In the genomic region with DNA sequence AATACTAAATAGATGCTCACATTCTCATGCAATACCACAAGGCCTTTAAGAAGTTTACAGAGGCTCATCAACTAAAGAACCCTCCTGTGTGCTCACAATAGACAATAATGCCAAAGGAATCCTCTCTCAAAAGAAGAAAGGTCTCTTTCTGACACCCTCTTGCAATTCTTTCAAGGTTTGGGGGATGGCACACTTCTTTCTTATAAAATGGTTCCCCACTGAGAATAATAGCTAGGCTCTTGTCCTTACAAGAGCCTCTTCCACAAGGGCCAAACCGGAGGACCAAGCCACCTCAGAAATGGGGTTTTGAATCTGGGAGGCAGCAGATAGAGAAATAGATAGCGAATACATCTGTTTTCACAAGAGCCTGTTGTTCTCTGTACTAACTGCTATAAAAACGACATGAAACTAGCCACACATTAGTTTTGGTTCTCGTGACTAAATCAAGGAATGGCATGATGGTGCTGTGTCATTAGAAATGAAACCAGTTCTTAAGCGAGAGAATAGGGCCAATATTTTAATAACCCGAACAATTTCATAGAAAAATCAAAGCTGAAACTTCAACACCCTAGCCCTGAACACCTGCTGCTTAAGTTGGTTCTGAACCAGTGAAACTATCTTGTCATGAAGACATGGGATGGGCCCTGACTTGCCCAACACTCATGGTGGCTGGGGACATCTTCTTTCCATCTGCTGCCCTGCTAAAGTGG, we compare ENCODE assay signal across 10 cellular contexts.
DNase-seq lines count a peak whose midpoint lies in the region; ATAC-seq, FAIRE-seq and TF ChIP-seq lines count a peak whose summit lies in the region.
"Had no signal": no experiment of that assay in that cellular context is flagged by ENCODE, and none has a peak within 500 bp of the region (broad histone marks: within the 10 kb centered on the region; RNA-seq: fewer than 3 reads in every experiment).

No MANE protein-coding gene starts in this region.

- no peak for TF ChIP-seq POLR2A in right lobe of liver (IDR thresholded peaks at IDR 0.05)

- peak overlapping the region; percentile 90 for H3K27ac Mint-ChIP-seq in activated T-helper 17 cell treated with anti-CD3 and anti-CD28 coated beads, Interleukin-2, amount 50 U/mL, for 72 hours
- no peak overlapping the region for H3K27ac Mint-ChIP-seq in osteocyte (ENCODE audit: unreplicated experiment)

- no peaks in the 10 kb centered on the region for H3K9me3 ChIP-seq in right lobe of liver
- H3K9me3 ChIP-seq in kidney (ENCODE audit: control insufficient read depth in 1 of 2, low read length in 2 of 2), result no peaks in the 10 kb centered on the region
- H3K9me3 ChIP-seq: vagina had no signal

- no peak for DNase-seq in osteocyte (ENCODE audit: extremely low spot score, unreplicated experiment)
- no peak for DNase-seq in D341Med (ENCODE audit: low spot score)
- DNase-seq in right lobe of liver, result no peak
- no peak for DNase-seq in kidney
- DNase-seq: left colon had no signal

- H3K9me3 Mint-ChIP-seq in activated T-helper 17 cell treated with anti-CD3 and anti-CD28 coated beads, Interleukin-2, amount 50 U/mL, for 72 hours, result no peaks in the 10 kb centered on the region
- H3K9me3 Mint-ChIP-seq in osteocyte (ENCODE audit: unreplicated experiment), result no peaks in the 10 kb centered on the region

- H3K4me1 ChIP-seq in right lobe of liver, result no peaks in the 10 kb centered on the region
- H3K4me1 ChIP-seq in kidney (ENCODE audit: control insufficient read depth in 1 of 2, insufficient read depth in 1 of 2, low read depth in 1 of 2, low read length in 2 of 2), result no peaks in the 10 kb centered on the region
- H3K4me1 ChIP-seq: vagina had no signal

- H3K27me3 Mint-ChIP-seq in activated T-helper 17 cell treated with anti-CD3 and anti-CD28 coated beads, Interleukin-2, amount 50 U/mL, for 72 hours, result no peaks in the 10 kb centered on the region
- no peaks in the 10 kb centered on the region for H3K27me3 Mint-ChIP-seq in osteocyte (ENCODE audit: unreplicated experiment)

- H3K27me3 ChIP-seq in right lobe of liver, result no peaks in the 10 kb centered on the region
- H3K27me3 ChIP-seq: vagina had no signal

- no peak overlapping the region for H3K4me3 ChIP-seq in right lobe of liver
- no peak overlapping the region for H3K4me3 ChIP-seq in kidney (ENCODE audit: low read length in 2 of 2)
- H3K4me3 ChIP-seq: vagina had no signal

- no peak for TF ChIP-seq CTCF in osteocyte (IDR thresholded peaks at IDR 0.05)
- TF ChIP-seq CTCF in right lobe of liver (IDR thresholded peaks at IDR 0.05), result no peak
- no peak for TF ChIP-seq CTCF in kidney (IDR thresholded peaks at IDR 0.05; ENCODE audit: borderline replicate concordance, extremely low read depth, insufficient read depth)

- intact Hi-C loops in right lobe of liver (cut with DNase I), result no loop called here
- intact Hi-C loops in kidney (cut with DNase I), result no loop called here

- no peak overlapping the region for H3K27ac ChIP-seq in right lobe of liver
- no peak overlapping the region for H3K27ac ChIP-seq in kidney (ENCODE audit: low read depth in 2 of 2, low read length in 2 of 2)
- H3K27ac ChIP-seq: vagina had no signal

- H3K4me1 Mint-ChIP-seq in activated T-helper 17 cell treated with anti-CD3 and anti-CD28 coated beads, Interleukin-2, amount 50 U/mL, for 72 hours, result peaks cover 49% of the 10 kb centered on the region
- peaks cover 22% of the 10 kb centered on the region for H3K4me1 Mint-ChIP-seq in osteocyte (ENCODE audit: unreplicated experiment)

- H3K4me3 Mint-ChIP-seq in activated T-helper 17 cell treated with anti-CD3 and anti-CD28 coated beads, Interleukin-2, amount 50 U/mL, for 72 hours, result peak overlapping the region; percentile 78
- H3K4me3 Mint-ChIP-seq in osteocyte (ENCODE audit: unreplicated experiment), result no peak overlapping the region

- WGBS in right lobe of liver (ENCODE audit: insufficient coverage, low coverage, low lambda C conversion rate, missing lambda C conversion rate), result 58% methylated on average over 6 of the region's 6 CpGs

- H3K9ac ChIP-seq in kidney (ENCODE audit: low read length in 2 of 2), result no peak overlapping the region

- FAIRE-seq in kidney (lab: Jason Lieb, UNC), result no peak

- ATAC-seq in GM18517 (IDR thresholded peaks at IDR 0.05; ENCODE audit: unreplicated experiment), result peak; percentile 60
- peak; percentile 54 for ATAC-seq in GM21390 (IDR thresholded peaks at IDR 0.05; ENCODE audit: unreplicated experiment)
- peak; percentile 37 for ATAC-seq in HG03139 (IDR thresholded peaks at IDR 0.05; ENCODE audit: unreplicated experiment)
- peak; percentile 26 for ATAC-seq in activated T-helper 17 cell treated with anti-CD3 and anti-CD28 coated beads, Interleukin-2, amount 50 U/mL, for 72 hours (replicated peaks)
- ATAC-seq in right lobe of liver, result no peak
- ATAC-seq: left colon had no signal

- H3K36me3 Mint-ChIP-seq in activated T-helper 17 cell treated with anti-CD3 and anti-CD28 coated beads, Interleukin-2, amount 50 U/mL, for 72 hours (ENCODE audit: low read depth), result peaks cover 5% of the 10 kb centered on the region
- H3K36me3 Mint-ChIP-seq in osteocyte (ENCODE audit: unreplicated experiment), result no peaks in the 10 kb centered on the region

- no peaks in the 10 kb centered on the region for H3K36me3 ChIP-seq in right lobe of liver
- H3K36me3 ChIP-seq in kidney (ENCODE audit: control insufficient read depth in 1 of 2, insufficient read depth in 2 of 2, low read length in 2 of 2), result no peaks in the 10 kb centered on the region
- H3K36me3 ChIP-seq: vagina had no signal

Comparison
In these comparisons a context has a peak if more than half of its experiments do, and no peak if none do; other contexts are left out.
1. ATAC-seq: peak in GM18517 (single experiment), GM21390 (single experiment), HG03139 (single experiment) and activated T-helper 17 cell treated with anti-CD3 and anti-CD28 coated beads, Interleukin-2, amount 50 U/mL, for 72 hours (single experiment); none in right lobe of liver (0 of 4).